8 cellular contexts compared by ENCODE assay signal in the genomic region with DNA sequence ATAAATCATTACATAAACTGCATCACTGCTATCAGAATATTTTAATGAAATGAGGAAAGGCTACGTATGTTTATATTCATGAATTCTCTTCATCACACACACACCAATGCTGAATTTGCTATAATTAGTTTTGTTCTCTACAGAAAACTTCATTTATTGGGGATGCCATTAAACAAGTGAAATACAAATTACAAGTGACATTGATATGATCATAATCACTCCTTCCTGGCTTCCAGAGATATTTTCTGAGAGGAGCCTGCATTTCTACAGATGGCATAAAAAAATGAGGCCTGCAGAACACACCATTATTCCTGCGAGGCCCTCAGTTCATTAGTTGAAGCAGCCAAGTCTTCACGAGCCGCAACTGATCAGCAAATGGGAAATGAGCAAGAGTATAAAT.
"Had no signal": no experiment of that assay in that cellular context is flagged by ENCODE, and none has a peak within 500 bp of the region (broad histone marks: within the 10 kb centered on the region; RNA-seq: fewer than 3 reads in every experiment).

No MANE protein-coding gene starts in this region.

- H3K9ac ChIP-seq: GM23248 had no signal

- H3K27ac ChIP-seq: GM23248, HL-60 had no signal

- DNase-seq: GM23248, GOT3, H7, HFFc6 had no signal

- H3K36me3 ChIP-seq: HAP-1 had no signal

- H3K4me3 ChIP-seq: GM23248, HAP-1 had no signal

- ATAC-seq: HCT116, HepG2 had no signal

- H3K4me1 ChIP-seq: HAP-1 had no signal
